Comparison of ENCODE assay signal across 8 cellular contexts in genomic region chr5:177133119-177133844, GRCh38. TPM values are rescaled to one million over a fixed set of nuclear protein-coding genes. Genes with fewer than 3 reads are reported as not detected.
DNase-seq lines count a peak whose midpoint lies in the region; ATAC-seq, FAIRE-seq and TF ChIP-seq lines count a peak whose summit lies in the region.

NSD1 (plus strand) TSS chr5:177133773; CDS start chr5:177135104, 1,331 bp downstream.

- H3K27ac ChIP-seq in SK-N-SH (ENCODE audit: low read depth in 2 of 2, low read length in 1 of 2) (peak within 1 kb of the TSS; percentile 62 to 89), testis (peak within 1 kb of the TSS; percentile 88 to 91)

- H3K4me1 Mint-ChIP-seq in Caco-2 (ENCODE audit: low read depth, unreplicated experiment) (peaks cover 13% of the 10 kb centered on the region), osteocyte (ENCODE audit: unreplicated experiment) (peaks cover 35% of the 10 kb centered on the region)
- H3K4me1 Mint-ChIP-seq in activated naive CD4-positive, alpha-beta T cell treated with anti-CD3 and anti-CD28 coated beads, Interleukin-2, amount 50 U/mL, for 24 hours = peaks cover 56% of the 10 kb centered on the region

- CTCF ChIA-PET in Caco-2 (lab: Charles Lee) (interaction anchor here (1.3 kb wide), 1 partner anchor 46 kb away, joined by 3 read pairs; the partner anchor contains the start of gene FGFR4), SK-N-SH (lab: Yijun Ruan, JAX) (interaction anchor here (1.1 to 3.0 kb wide), 2 partner anchors 20 to 26 kb away, joined by 3 to 17 read pairs; no protein-coding TSS in a partner anchor)

- POLR2A ChIA-PET in Caco-2 (lab: Charles Lee) = interaction anchor here (0.7 kb wide), 2 partner anchors 8 to 34 kb away, joined by 4 to 5 read pairs; no protein-coding TSS in a partner anchor
- POLR2A ChIA-PET in SK-N-SH (lab: Yijun Ruan, JAX) = interaction anchor here (1.2 to 1.6 kb wide), 2 partner anchors 11 to 170 kb away, joined by 3 to 4 read pairs; partner anchors contain the start of genes PRELID1 and RAB24

- no peak for TF ChIP-seq RAD21 in SK-N-SH (IDR thresholded peaks at IDR 0.05; ENCODE audit: low read length)

- H3K9me3 Mint-ChIP-seq in Caco-2 (ENCODE audit: unreplicated experiment) = no peaks in the 10 kb centered on the region
- no peaks in the 10 kb centered on the region for H3K9me3 Mint-ChIP-seq in activated naive CD4-positive, alpha-beta T cell treated with anti-CD3 and anti-CD28 coated beads, Interleukin-2, amount 50 U/mL, for 24 hours
- H3K9me3 Mint-ChIP-seq in osteocyte (ENCODE audit: unreplicated experiment) = no peaks in the 10 kb centered on the region

- H3K4me3 ChIP-seq in Caco-2 (ENCODE audit: low read depth, low read length) (peak within 1 kb of the TSS; percentile 92), SK-N-SH (ENCODE audit: low read depth in 2 of 2, low read length in 1 of 2) (peak within 1 kb of the TSS; percentile 67 to 70), testis (peak within 1 kb of the TSS; percentile 82 to 89)

- FAIRE-seq in HTR-8/SVneo (lab: Jason Lieb, UNC) = peak; percentile 46

- WGBS in SK-N-SH (ENCODE audit: low lambda C conversion rate) = 86% methylated on average over 5 of the region's 89 CpGs
- WGBS in testis, 2 donors = 0 to 1% methylated on average over 9 to 41 of the region's 89 CpGs

- H3K9me3 ChIP-seq in Caco-2 (no peaks in the 10 kb centered on the region), SK-N-SH (no peaks in the 10 kb centered on the region), testis (no peaks in the 10 kb centered on the region)

- H4K20me1 ChIP-seq in SK-N-SH (ENCODE audit: insufficient read depth) = no peaks in the 10 kb centered on the region

- peaks cover 27% of the 10 kb centered on the region for H3K36me3 Mint-ChIP-seq in Caco-2 (ENCODE audit: insufficient read depth, unreplicated experiment)
- H3K36me3 Mint-ChIP-seq in activated naive CD4-positive, alpha-beta T cell treated with anti-CD3 and anti-CD28 coated beads, Interleukin-2, amount 50 U/mL, for 24 hours = peaks cover 6% of the 10 kb centered on the region
- peaks cover 21% of the 10 kb centered on the region for H3K36me3 Mint-ChIP-seq in osteocyte (ENCODE audit: unreplicated experiment)

- H3K9me2 ChIP-seq in SK-N-SH = no peaks in the 10 kb centered on the region

- H3F3A ChIP-seq in SK-N-SH (replicated peaks; ENCODE audit: insufficient read depth) = peaks cover 4% of the 10 kb centered on the region

- H3K27ac Mint-ChIP-seq in Caco-2 (ENCODE audit: unreplicated experiment) (peak within 1 kb of the TSS; percentile 91), osteocyte (ENCODE audit: unreplicated experiment) (peak within 1 kb of the TSS; percentile 89)
- peak within 1 kb of the TSS; percentile 90 for H3K27ac Mint-ChIP-seq in activated naive CD4-positive, alpha-beta T cell treated with anti-CD3 and anti-CD28 coated beads, Interleukin-2, amount 50 U/mL, for 24 hours

- H2AFZ ChIP-seq in SK-N-SH (ENCODE audit: low read depth) = peak within 1 kb of the TSS; percentile 90

- H3K27me3 Mint-ChIP-seq in Caco-2 (ENCODE audit: insufficient read depth, unreplicated experiment) (no peaks in the 10 kb centered on the region), osteocyte (ENCODE audit: unreplicated experiment) (no peaks in the 10 kb centered on the region)
- no peaks in the 10 kb centered on the region for H3K27me3 Mint-ChIP-seq in activated naive CD4-positive, alpha-beta T cell treated with anti-CD3 and anti-CD28 coated beads, Interleukin-2, amount 50 U/mL, for 24 hours

- intact Hi-C loops in Caco-2 (cut with micrococcal nuclease; ENCODE audit: unreplicated experiment) (no loop called here), testis (cut with DNase I; ENCODE audit: low total_unique reads) (no loop called here)

- DNase-seq in Caco-2 = peak; percentile 66 to 76
- DNase-seq in HTR-8/SVneo (ENCODE audit: insufficient read length, low spot score) = peak; percentile 75
- DNase-seq in SK-N-SH = peak; percentile 95
- DNase-seq in glomerular visceral epithelial cell (ENCODE audit: extremely low spot score) = peak; percentile 78
- DNase-seq in osteocyte (ENCODE audit: extremely low spot score, unreplicated experiment) = peak; percentile 89
- DNase-seq in testis = peak; percentile 95

- H3K36me3 ChIP-seq in Caco-2 (ENCODE audit: control insufficient read depth, insufficient read depth, low read length) = peaks cover 2% of the 10 kb centered on the region; the same call in 1 of the 2 replicates
- H3K36me3 ChIP-seq in SK-N-SH (replicated peaks in 1 of 2; ENCODE audit: control insufficient read depth in 1 of 2, insufficient read depth in 2 of 2, low read length in 1 of 2) = peaks cover 24 to 34% of the 10 kb centered on the region in 2 experiments
- no peaks in the 10 kb centered on the region for H3K36me3 ChIP-seq in testis (ENCODE audit: low read depth, missing control alignments)

- no peaks in the 10 kb centered on the region for H3K27me3 ChIP-seq in Caco-2 (replicated peaks; ENCODE audit: control insufficient read depth, insufficient read depth, low read length)
- H3K27me3 ChIP-seq in SK-N-SH (ENCODE audit: insufficient read depth) = no peaks in the 10 kb centered on the region
- no peaks in the 10 kb centered on the region for H3K27me3 ChIP-seq in testis

- no peak for TF ChIP-seq EP300 in SK-N-SH (IDR thresholded peaks at IDR 0.05; ENCODE audit: borderline replicate concordance in 1 of 2, low read depth in 1 of 2, low read length in 1 of 2)

- H3K4me3 Mint-ChIP-seq in Caco-2 (ENCODE audit: unreplicated experiment) (peak within 1 kb of the TSS; percentile 86), osteocyte (ENCODE audit: unreplicated experiment) (peak within 1 kb of the TSS; percentile 80)
- H3K4me3 Mint-ChIP-seq in activated naive CD4-positive, alpha-beta T cell treated with anti-CD3 and anti-CD28 coated beads, Interleukin-2, amount 50 U/mL, for 24 hours = peak within 1 kb of the TSS; percentile 89

- H3K4me2 ChIP-seq in SK-N-SH = peak within 1 kb of the TSS; percentile 96

- BruUV-seq in Caco-2 (replicated peaks; lab: Mats Ljungman, UMichigan) = no TSS peak

- peak within 1 kb of the TSS; percentile 96 for H3K9ac ChIP-seq in SK-N-SH

- ATAC-seq in GM19468 (IDR thresholded peaks at IDR 0.05; ENCODE audit: extremely low read depth, unreplicated experiment) = peak; percentile 42

- TF ChIP-seq CTCF in Caco-2 (IDR thresholded peaks at IDR 0.05; ENCODE audit: insufficient read depth in 1 of 2, low read depth in 1 of 2, low read length in 1 of 2, severe bottlenecking in 1 of 2, unreplicated experiment in 1 of 2) = no peak
- TF ChIP-seq CTCF in SK-N-SH (IDR thresholded peaks at IDR 0.05) = no peak
- TF ChIP-seq CTCF in osteocyte (IDR thresholded peaks at IDR 0.05) = no peak
- TF ChIP-seq CTCF in testis (IDR thresholded peaks at IDR 0.05) = peak in 1 of 3 experiments; percentile 3

- H3K79me2 ChIP-seq in SK-N-SH (ENCODE audit: insufficient read depth) = peaks cover 39% of the 10 kb centered on the region

- peak; percentile 45 for TF ChIP-seq POLR2A in testis (IDR thresholded peaks at IDR 0.05)

- peaks cover 13% of the 10 kb centered on the region for H3K4me1 ChIP-seq in Caco-2
- H3K4me1 ChIP-seq in SK-N-SH (ENCODE audit: control insufficient read depth in 1 of 2, insufficient read depth in 2 of 2, low read depth in 1 of 2, low read length in 1 of 2) = peaks cover 16 to 23% of the 10 kb centered on the region in 2 experiments; a peak in 3 of 4 replicates
- H3K4me1 ChIP-seq in testis = peaks cover 10% of the 10 kb centered on the region

TF ChIP-seq in SK-N-SH, 30 proteins besides CTCF, POLR2A, EP300 and RAD21:
- TF ChIP-seq MXI1 (IDR thresholded peaks at IDR 0.05; ENCODE audit: low read depth, low read length) = 0 out of 2 replicates have a peak, but pooled peaks have one; percentile 4
- no peak for TF ChIP-seq RFX5 (IDR thresholded peaks at IDR 0.05; ENCODE audit: low read length)

RNA-seq across cellular contexts. Expression of gene NSD1, which starts in this region (rescaled TPM):
- 60.6 and 67.4 TPM in 2 replicates for total RNA-seq in Caco-2 (2022)
- 6.7 and 9.0 TPM in 2 replicates for polyA plus RNA-seq in SK-N-SH (2012; rRNA removed)
- polyA plus RNA-seq in SK-N-SH (2012; cell fraction: cytosol; rRNA removed) = 6.6 and 7.0 TPM in 2 replicates
- 9.5 and 14.4 TPM in 2 replicates for polyA plus RNA-seq in SK-N-SH (2012; cell fraction: nucleus; rRNA removed)
- 71.6 and 74.7 TPM in 2 replicates for total RNA-seq in osteocyte
- 10 to 100 TPM; 71.2 to 86.6 TPM for total RNA-seq in testis
- polyA plus RNA-seq in testis (ENCODE audit: insufficient read depth, low read depth, low replicate concordance) = 66.0 TPM

Comparison
In these comparisons a context has a peak if more than half of its experiments do, and no peak if none do; other contexts are left out.
1. Peak in every context shown above with its lines: DNase-seq, ATAC-seq, H3K4me3 ChIP-seq and H3K27ac ChIP-seq.